ENCODE assay signal across 14 cellular contexts in genomic region chr18:6857305-6857704, GRCh38.
DNase-seq lines count a peak whose midpoint lies in the region; ATAC-seq and TF ChIP-seq lines count a peak whose summit lies in the region.
"Had no signal": no experiment of that assay in that cellular context is flagged by ENCODE, and none has a peak within 500 bp of the region (broad histone marks: within the 10 kb centered on the region; RNA-seq: fewer than 3 reads in every experiment).

No MANE protein-coding gene starts in this region.

- H3K23ac ChIP-seq in IMR-90 (ENCODE audit: low read depth, low read length), result peak overlapping the region; percentile 49
- H3K23ac ChIP-seq in mesendoderm (ENCODE audit: low read length), result no peak overlapping the region

- POLR2A ChIA-PET in IMR-90 (lab: Charles Lee; ENCODE audit: unreplicated experiment), result interaction anchor here (0.7 to 1.0 kb wide), 2 partner anchors 13 to 61 kb away, joined by 3 read pairs; no protein-coding TSS in a partner anchor

- H2AFZ ChIP-seq in IMR-90 (replicated peaks; ENCODE audit: low read length, poor library complexity), result peak overlapping the region; percentile 38

- CTCF ChIA-PET in IMR-90 (lab: Yijun Ruan, JAX), result interaction anchor here (0.6 to 1.3 kb wide), 2 partner anchors 108 to 867 kb away, joined by 3 read pairs; no protein-coding TSS in a partner anchor

- dilution Hi-C loops in IMR-90 (cut with HindIII; ENCODE audit: low sequenced_read_pairs, unreplicated experiment), result no loop called here

- peaks cover 3% of the 10 kb centered on the region; the same call in 1 of the 2 replicates for H3K9me3 ChIP-seq in IMR-90 (ENCODE audit: control insufficient read depth, insufficient read depth, low read length)

- no peaks in the 10 kb centered on the region for H4K20me1 ChIP-seq in IMR-90 (ENCODE audit: insufficient read depth, low read length)

- no peaks in the 10 kb centered on the region for H3K79me2 ChIP-seq in mesendoderm (ENCODE audit: control insufficient read depth, insufficient read depth, low read length)

- peak overlapping the region; percentile 1; the same call in 1 of the 2 replicates for H3K4me2 ChIP-seq in IMR-90 (ENCODE audit: low read depth, low read length)
- H3K4me2 ChIP-seq in mesendoderm (ENCODE audit: low read length), result no peak overlapping the region
- H3K4me2 ChIP-seq: KMS-11 had no signal

- BruUV-seq in IMR-90 (replicated peaks; lab: Mats Ljungman, UMichigan), result no TSS peak

- no peak overlapping the region for H3K4me3 ChIP-seq in IMR-90 (ENCODE audit: insufficient read depth, low read depth, low read length)
- H3K4me3 ChIP-seq in choroid plexus epithelial cell (ENCODE audit: low read depth, low read length), result no peak overlapping the region
- H3K4me3 ChIP-seq in mesendoderm (ENCODE audit: low read length), result no peak overlapping the region

- DNase-seq in H4 (ENCODE audit: low spot score) (peak; percentile 86), IMR-90 (peak; percentile 86), choroid plexus epithelial cell (ENCODE audit: low read depth) (peak; percentile 37), mesendoderm (peak; percentile 42), EL (no peak), head of caudate nucleus (no peak)
- DNase-seq: ACHN; C1 segment of cervical spinal cord; Calu3; CD4-positive, alpha-beta T cell; DMS79 had no signal

- H3K9ac ChIP-seq in IMR-90 (ENCODE audit: low read depth, low read length) (no peak overlapping the region; the same call in 1 of the 2 replicates), mesendoderm (ENCODE audit: low read length) (no peak overlapping the region)
- H3K9ac ChIP-seq: KMS-11 had no signal

- in situ Hi-C loops in IMR-90 (cut with MboI; ENCODE audit: low sequenced_read_pairs), result no loop called here

- H3K79me1 ChIP-seq in IMR-90 (ENCODE audit: low read depth in 1 of 2, low read length in 2 of 2) (no peaks in the 10 kb centered on the region), mesendoderm (ENCODE audit: low read length) (no peaks in the 10 kb centered on the region)

- H3K9me1 ChIP-seq in IMR-90 (ENCODE audit: insufficient read depth, low read length), result peaks cover 2% of the 10 kb centered on the region; the same call in 1 of the 2 replicates

- H2BK5ac ChIP-seq in IMR-90 (ENCODE audit: low read depth, low read length, poor library complexity, severe bottlenecking), result peak overlapping the region; percentile 54
- no peak overlapping the region for H2BK5ac ChIP-seq in mesendoderm (ENCODE audit: low read length)

- no peak overlapping the region for H2AK9ac ChIP-seq in IMR-90 (replicated peaks; ENCODE audit: low read depth, low read length, poor library complexity)

- H3K27me3 ChIP-seq in IMR-90 (ENCODE audit: control insufficient read depth, insufficient read depth, low read length) (no peaks in the 10 kb centered on the region), mesendoderm (ENCODE audit: insufficient read depth, low read length, poor library complexity) (no peaks in the 10 kb centered on the region)

- H3K56ac ChIP-seq in IMR-90 (ENCODE audit: extremely low read depth, insufficient read depth, low read length) (peak overlapping the region; percentile 46; the same call in 1 of the 2 replicates), mesendoderm (ENCODE audit: low read length) (no peak overlapping the region)

- peaks cover 7% of the 10 kb centered on the region for H3K4me1 ChIP-seq in IMR-90 (ENCODE audit: control insufficient read depth, insufficient read depth, low read length)
- peaks cover 12% of the 10 kb centered on the region for H3K4me1 ChIP-seq in mesendoderm (ENCODE audit: control insufficient read depth, low read depth, low read length)

- H3K36me3 ChIP-seq in IMR-90 (ENCODE audit: control insufficient read depth, insufficient read depth, low read length), result peaks cover 41% of the 10 kb centered on the region
- H3K36me3 ChIP-seq in mesendoderm (ENCODE audit: control insufficient read depth, insufficient read depth, low read length), result no peaks in the 10 kb centered on the region

- no peak for TF ChIP-seq RAD21 in IMR-90 (IDR thresholded peaks at IDR 0.05; ENCODE audit: low read length)

- no CpG with 5 or more reads among the region's 11 CpGs for WGBS in IMR-90 (ENCODE audit: extremely low coverage in 2 of 2, insufficient read length in 1 of 2), 2 experiments
- no CpG with 5 or more reads among the region's 11 CpGs for WGBS in mesendoderm (ENCODE audit: extremely low coverage, insufficient coverage, low lambda C conversion rate)

- H4K8ac ChIP-seq in IMR-90 (ENCODE audit: low read depth in 2 of 2, low read length in 2 of 2) (peak overlapping the region; percentile 29 to 75; a peak in 3 of 4 replicates), mesendoderm (ENCODE audit: low read depth, low read length) (no peak overlapping the region)

- no peak for TF ChIP-seq POLR2A in IMR-90 (IDR thresholded peaks at IDR 0.05; ENCODE audit: low read depth, low read length)

- ATAC-seq in IMR-90 (ENCODE audit: low read depth) (peak; percentile 97), HG02981 (IDR thresholded peaks at IDR 0.05; ENCODE audit: unreplicated experiment) (no peak), GM19452 (IDR thresholded peaks at IDR 0.05; ENCODE audit: unreplicated experiment) (no peak)

- H3K14ac ChIP-seq in IMR-90 (replicated peaks; ENCODE audit: low read depth, low read length), result peak overlapping the region; percentile 72

- intact Hi-C loops in IMR-90 (cut with micrococcal nuclease), result loop anchor here (1.0 kb wide), 1 partner anchor 128 kb away; the partner anchor contains the start of gene ARHGAP28
- intact Hi-C loops in head of caudate nucleus (cut with DNase I), result no loop called here

- peak overlapping the region; percentile 65 for H2AK5ac ChIP-seq in IMR-90 (ENCODE audit: low read depth, low read length)
- H2AK5ac ChIP-seq in mesendoderm (ENCODE audit: low read length), result no peak overlapping the region

- peak overlapping the region; percentile 92 for H4K91ac ChIP-seq in IMR-90 (ENCODE audit: insufficient read depth, low read depth, low read length)

- H3K18ac ChIP-seq in IMR-90 (ENCODE audit: low read depth, low read length) (peak overlapping the region; percentile 86), mesendoderm (ENCODE audit: low read length) (no peak overlapping the region)

- H2BK20ac ChIP-seq in IMR-90 (ENCODE audit: low read depth, low read length), result peak overlapping the region; percentile 86

- H2BK15ac ChIP-seq in IMR-90 (ENCODE audit: low read depth, low read length) (peak overlapping the region; percentile 68; the same call in 2 of the 3 replicates), mesendoderm (replicated peaks; ENCODE audit: low read depth) (no peak overlapping the region)

- peak overlapping the region; percentile 87; the same call in 1 of the 2 replicates for H3K27ac ChIP-seq in IMR-90 (ENCODE audit: insufficient read depth, low read length)
- H3K27ac ChIP-seq in mesendoderm (ENCODE audit: low read depth, low read length), result no peak overlapping the region
- H3K27ac ChIP-seq: KMS-11 had no signal

- TF ChIP-seq CTCF in IMR-90 (conservative IDR thresholded peaks at IDR 0.05; ENCODE audit: low read depth, low read length) (no peak), choroid plexus epithelial cell (conservative IDR thresholded peaks at IDR 0.05; ENCODE audit: low read depth, low read length) (no peak)

- peak overlapping the region; percentile 89 for H2BK120ac ChIP-seq in IMR-90 (ENCODE audit: low read depth, low read length)
- no peak overlapping the region for H2BK120ac ChIP-seq in mesendoderm (ENCODE audit: low read depth, low read length)

- H3K4ac ChIP-seq in IMR-90 (ENCODE audit: low read depth, low read length) (peak overlapping the region; percentile 90), mesendoderm (ENCODE audit: low read depth, low read length) (no peak overlapping the region)

- H4K5ac ChIP-seq in IMR-90 (ENCODE audit: low read depth, low read length), result peak overlapping the region; percentile 51
- H4K5ac ChIP-seq in mesendoderm (ENCODE audit: low read length), result no peak overlapping the region

TF ChIP-seq in IMR-90, 13 proteins besides CTCF, POLR2A, EP300 and RAD21:
- TF ChIP-seq USF2 (IDR thresholded peaks at IDR 0.05; ENCODE audit: low read depth, low read length) (peak; percentile 30; the same call in 1 of the 2 replicates), FOS (IDR thresholded peaks at IDR 0.05; ENCODE audit: low read depth, low read length) (no peak), RFX5 (IDR thresholded peaks at IDR 0.05; ENCODE audit: low read depth, low read length) (no peak), MAZ (IDR thresholded peaks at IDR 0.05; ENCODE audit: borderline replicate concordance, low read depth, low read length) (peak; percentile 31; the same call in 1 of the 2 replicates), NFE2L2 (IDR thresholded peaks at IDR 0.05; ENCODE audit: low read depth, low read length) (no peak), BHLHE40 (IDR thresholded peaks at IDR 0.05; ENCODE audit: low read depth, low read length) (peak; percentile 70; the same call in 1 of the 2 replicates), SMC3 (IDR thresholded peaks at IDR 0.05; ENCODE audit: low read depth, low read length) (no peak), MAFK (IDR thresholded peaks at IDR 0.05; ENCODE audit: low read depth, low read length) (no peak), MXI1 (IDR thresholded peaks at IDR 0.05; ENCODE audit: borderline replicate concordance, low read depth, low read length) (peak; percentile 72; the same call in 1 of the 2 replicates), CHD1 (IDR thresholded peaks at IDR 0.05; ENCODE audit: low read depth, low read length) (no peak), RCOR1 (IDR thresholded peaks at IDR 0.05; ENCODE audit: insufficient replicate concordance, low read length) (no peak), CEBPB (IDR thresholded peaks at IDR 0.05; ENCODE audit: low read depth, low read length) (peak; percentile 90)
- TF ChIP-seq, protein P1, sequence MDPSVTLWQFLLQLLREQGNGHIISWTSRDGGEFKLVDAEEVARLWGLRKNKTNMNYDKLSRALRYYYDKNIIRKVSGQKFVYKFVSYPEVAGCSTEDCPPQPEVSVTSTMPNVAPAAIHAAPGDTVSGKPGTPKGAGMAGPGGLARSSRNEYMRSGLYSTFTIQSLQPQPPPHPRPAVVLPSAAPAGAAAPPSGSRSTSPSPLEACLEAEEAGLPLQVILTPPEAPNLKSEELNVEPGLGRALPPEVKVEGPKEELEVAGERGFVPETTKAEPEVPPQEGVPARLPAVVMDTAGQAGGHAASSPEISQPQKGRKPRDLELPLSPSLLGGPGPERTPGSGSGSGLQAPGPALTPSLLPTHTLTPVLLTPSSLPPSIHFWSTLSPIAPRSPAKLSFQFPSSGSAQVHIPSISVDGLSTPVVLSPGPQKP (IDR thresholded peaks at IDR 0.05; ENCODE audit: borderline replicate concordance, low read depth, low read length), result no peak

Comparison
In these comparisons a context has a peak if more than half of its experiments do, and no peak if none do; other contexts are left out.
1. DNase-seq: peak in H4 (single experiment), IMR-90 (single experiment), choroid plexus epithelial cell (single experiment) and mesendoderm (single experiment); none in EL (single experiment) and head of caudate nucleus (0 of 42).